14 cellular contexts compared by ENCODE assay signal in the genomic region with DNA sequence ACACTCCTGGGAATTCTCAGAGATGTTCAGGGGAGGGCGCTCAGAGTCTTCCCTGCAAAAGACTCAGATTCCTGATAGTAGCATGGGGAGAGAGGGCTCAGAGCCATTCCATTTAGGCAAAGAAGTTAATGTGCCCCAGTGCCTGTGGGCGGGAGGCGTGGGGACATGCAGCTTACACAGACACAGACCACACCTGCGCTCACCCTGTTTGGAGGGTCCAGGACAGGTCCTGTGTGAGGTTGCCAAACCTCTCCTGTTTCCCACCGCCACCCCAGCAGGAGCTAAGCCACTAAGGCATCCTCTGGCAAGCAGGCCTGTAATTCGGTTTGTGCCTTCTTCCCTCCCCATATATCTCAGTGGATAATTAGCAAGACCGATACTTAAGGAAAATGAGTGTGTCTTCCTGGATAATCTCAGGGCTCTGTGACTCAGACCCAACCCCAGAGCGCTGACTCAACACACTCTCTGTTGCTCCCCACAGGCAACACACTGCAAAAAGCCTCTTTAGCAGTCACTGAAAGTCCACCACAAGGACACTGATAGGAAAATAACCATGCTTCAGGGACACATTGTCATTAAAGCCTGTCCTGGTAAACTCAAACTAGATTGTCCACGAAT.
DNase-seq lines count a peak whose midpoint lies in the region; TF ChIP-seq lines count a peak whose summit lies in the region.
"Had no signal": no experiment of that assay in that cellular context is flagged by ENCODE, and none has a peak within 500 bp of the region (broad histone marks: within the 10 kb centered on the region; RNA-seq: fewer than 3 reads in every experiment).

No MANE protein-coding gene starts in this region.

- no peak overlapping the region for H2BK5ac ChIP-seq in mesenchymal stem cell (ENCODE audit: low read depth, low read length, poor library complexity, severe bottlenecking)

- H3K4me2 ChIP-seq in mesenchymal stem cell (ENCODE audit: low read length, poor library complexity, severe bottlenecking): no peak overlapping the region
- H3K4me2 ChIP-seq: BLaER1 had no signal

- no peak overlapping the region for H3K27ac ChIP-seq in coronary artery
- H3K27ac ChIP-seq in mesenchymal stem cell (ENCODE audit: low read length, poor library complexity, severe bottlenecking): no peak overlapping the region
- H3K27ac ChIP-seq: BLaER1, upper lobe of left lung had no signal

- H3K4me3 ChIP-seq in coronary artery (no peak overlapping the region), mesenchymal stem cell (ENCODE audit: insufficient read depth in 1 of 2, low read depth in 1 of 2, low read length in 2 of 2) (no peak overlapping the region)
- H3K4me3 ChIP-seq: BLaER1, upper lobe of left lung had no signal

- peaks cover 6% of the 10 kb centered on the region for H3K4me1 ChIP-seq in mesenchymal stem cell (ENCODE audit: control insufficient read depth, insufficient read depth, low read depth, low read length)
- H3K4me1 ChIP-seq: BLaER1, upper lobe of left lung had no signal

- peak overlapping the region in 1 of 2 experiments; percentile 12 for H3K4ac ChIP-seq in mesenchymal stem cell (ENCODE audit: low read depth in 1 of 2, low read length in 2 of 2)

- no peak overlapping the region for H3K9ac ChIP-seq in mesenchymal stem cell (ENCODE audit: low read length)
- H3K9ac ChIP-seq: BLaER1 had no signal

- H3K14ac ChIP-seq in mesenchymal stem cell (ENCODE audit: low read length in 2 of 2): no peak overlapping the region

- H2BK12ac ChIP-seq in mesenchymal stem cell (ENCODE audit: low read length in 2 of 2): no peak overlapping the region

- peak overlapping the region in 1 of 2 experiments; percentile 25 for H3K18ac ChIP-seq in mesenchymal stem cell (ENCODE audit: low read depth in 1 of 2, low read length in 2 of 2)

- 57% methylated on average over 9 of the region's 9 CpGs for WGBS in mesenchymal stem cell

- TF ChIP-seq CTCF in coronary artery (IDR thresholded peaks at IDR 0.05): no peak

- H4K91ac ChIP-seq in mesenchymal stem cell (ENCODE audit: low read length): no peak overlapping the region

- H3K27me3 ChIP-seq in mesenchymal stem cell (ENCODE audit: control insufficient read depth in 1 of 2, insufficient read depth in 1 of 2, low read length in 2 of 2): peaks cover 0 to 15% of the 10 kb centered on the region in 2 experiments
- H3K27me3 ChIP-seq: BLaER1, upper lobe of left lung had no signal

- no peaks in the 10 kb centered on the region for H3K79me1 ChIP-seq in mesenchymal stem cell (replicated peaks; ENCODE audit: low read length, poor library complexity, severe bottlenecking)

- H2AFZ ChIP-seq in mesenchymal stem cell (ENCODE audit: low read depth, low read length): no peak overlapping the region

- H3K9me3 ChIP-seq in mesenchymal stem cell (ENCODE audit: control insufficient read depth, low read length): no peaks in the 10 kb centered on the region
- H3K9me3 ChIP-seq: BLaER1, upper lobe of left lung had no signal

- no peak overlapping the region for H3K23ac ChIP-seq in mesenchymal stem cell (ENCODE audit: low read length in 2 of 2)

- peak; percentile 84 for DNase-seq in Daoy (ENCODE audit: low read depth)
- peak; percentile 26 for DNase-seq in NCI-H69 (lab: John Stamatoyannopoulos, UW)
- DNase-seq in coronary artery (ENCODE audit: low spot score): peak; percentile 58
- DNase-seq in mesenchymal stem cell: peak; percentile 80
- no peak for DNase-seq in NCI-H345 (lab: John Stamatoyannopoulos, UW)
- no peak for DNase-seq in NCI-H526 (lab: John Stamatoyannopoulos, UW)
- DNase-seq in NCI-H187 treated with DMSO at 0.1 percent for 48 hours (lab: John Stamatoyannopoulos, UW): no peak
- no peak for DNase-seq in NCI-H1048 (lab: John Stamatoyannopoulos, UW)
- DNase-seq: GDM1; naive thymus-derived CD4-positive, alpha-beta T cell; NCI-H1694; T-helper 9 cell had no signal

- H4K8ac ChIP-seq in mesenchymal stem cell (ENCODE audit: low read length): peak overlapping the region; percentile 81

- H2BK15ac ChIP-seq in mesenchymal stem cell (ENCODE audit: low read depth, poor library complexity, severe bottlenecking): no peak overlapping the region

- no peak overlapping the region for H2AK5ac ChIP-seq in mesenchymal stem cell (ENCODE audit: low read length, severe bottlenecking)

- H3K36me3 ChIP-seq in mesenchymal stem cell (ENCODE audit: control insufficient read depth in 1 of 2, insufficient read depth in 2 of 2, low read depth in 1 of 2, low read length in 2 of 2): no peaks in the 10 kb centered on the region
- H3K36me3 ChIP-seq: BLaER1, upper lobe of left lung had no signal

- no peak overlapping the region for H2BK120ac ChIP-seq in mesenchymal stem cell (ENCODE audit: low read depth, low read length)

Comparison
In these comparisons a context has a peak if more than half of its experiments do, and no peak if none do; other contexts are left out.
1. DNase-seq: peak in Daoy (single experiment), NCI-H69 (single experiment), coronary artery (single experiment) and mesenchymal stem cell (single experiment); none in NCI-H345 (single experiment), NCI-H526 (0 of 2), NCI-H187 treated with DMSO at 0.1 percent for 48 hours (single experiment) and NCI-H1048 (single experiment).